In genomic region chr13:79779761-79780160, GRCh38 we compare ENCODE assay signal across 11 cellular contexts.
DNase-seq lines count a peak whose midpoint lies in the region; ATAC-seq and TF ChIP-seq lines count a peak whose summit lies in the region.
"Had no signal": no experiment of that assay in that cellular context is flagged by ENCODE, and none has a peak within 500 bp of the region (broad histone marks: within the 10 kb centered on the region; RNA-seq: fewer than 3 reads in every experiment).

No MANE protein-coding gene starts in this region.

- no peaks in the 10 kb centered on the region for H3K9me2 ChIP-seq in PC-3 (replicated peaks; ENCODE audit: low read length)

- H3K4me1 ChIP-seq in Caco-2 = peaks cover 94% of the 10 kb centered on the region
- peaks cover 21% of the 10 kb centered on the region for H3K4me1 ChIP-seq in PC-3 (ENCODE audit: insufficient read depth, low read length)

- DNase-seq in Caco-2 = peak; percentile 84 to 86
- DNase-seq in PC-3 = peak; percentile 37
- DNase-seq in fibroblast of mammary gland (ENCODE audit: low read depth) = peak; percentile 82
- no peak for DNase-seq in neural crest cell (ENCODE audit: low read depth, low spot score)
- DNase-seq in NCI-H146 (lab: John Stamatoyannopoulos, UW) = no peak
- DNase-seq: activated naive CD4-positive, alpha-beta T cell treated with anti-CD3 and anti-CD28 coated beads, Interleukin-2, amount 10 ng/mL, durations not matched to agents 7 days and 5 days; T1000 had no signal

- H3K4me3 ChIP-seq in Caco-2 (ENCODE audit: low read depth, low read length) (no peak overlapping the region), PC-3 (ENCODE audit: low read length) (no peak overlapping the region), fibroblast of mammary gland (ENCODE audit: control insufficient read depth, low read depth, low read length) (no peak overlapping the region)

- no peak overlapping the region for H3K27ac ChIP-seq in PC-3 (ENCODE audit: low read length)

- H3K9me3 Mint-ChIP-seq in Caco-2 (ENCODE audit: unreplicated experiment) (no peaks in the 10 kb centered on the region), neural crest cell (peaks cover 4% of the 10 kb centered on the region)
- H3K9me3 Mint-ChIP-seq: activated naive CD4-positive, alpha-beta T cell treated with anti-CD3 and anti-CD28 coated beads, Interleukin-2, amount 10 ng/mL, durations not matched to agents 7 days and 5 days; stimulated activated memory B cell treated with anti-CD40 and anti-IgM and Interleukin-4, amounts not matched to agents 10 μg/mL and 1 μg/mL and 100 μg/mL, for 72 hours had no signal

- H3K4me1 Mint-ChIP-seq in Caco-2 (ENCODE audit: low read depth, unreplicated experiment) = peaks cover 61% of the 10 kb centered on the region
- peaks cover 85% of the 10 kb centered on the region for H3K4me1 Mint-ChIP-seq in neural crest cell
- H3K4me1 Mint-ChIP-seq: activated naive CD4-positive, alpha-beta T cell treated with anti-CD3 and anti-CD28 coated beads, Interleukin-2, amount 10 ng/mL, durations not matched to agents 7 days and 5 days; stimulated activated memory B cell treated with anti-CD40 and anti-IgM and Interleukin-4, amounts not matched to agents 10 μg/mL and 1 μg/mL and 100 μg/mL, for 72 hours had no signal

- ATAC-seq in PC-3 (peak; percentile 15; the same call in 1 of the 2 replicates), HG03159 (IDR thresholded peaks at IDR 0.05; ENCODE audit: unreplicated experiment) (no peak), GM18909 (IDR thresholded peaks at IDR 0.05; ENCODE audit: poor library complexity, unreplicated experiment) (no peak), HG03442 (IDR thresholded peaks at IDR 0.05; ENCODE audit: unreplicated experiment) (no peak)
- ATAC-seq: stimulated activated memory B cell treated with anti-CD40 and anti-IgM and Interleukin-4, amounts not matched to agents 10 μg/mL and 1 μg/mL and 100 μg/mL, for 72 hours had no signal

- CTCF ChIA-PET in Caco-2 (lab: Charles Lee) = interaction anchor here (0.7 to 2.1 kb wide), 5 partner anchors 82 to 564 kb away, joined by 3 to 7 read pairs (median 3); no protein-coding TSS in a partner anchor
- CTCF ChIA-PET in PC-3 (lab: Charles Lee) = no interaction called here

- peaks cover 12% of the 10 kb centered on the region for H3K36me3 Mint-ChIP-seq in Caco-2 (ENCODE audit: insufficient read depth, unreplicated experiment)
- H3K36me3 Mint-ChIP-seq in neural crest cell (ENCODE audit: low read depth) = peaks cover 6% of the 10 kb centered on the region
- H3K36me3 Mint-ChIP-seq: activated naive CD4-positive, alpha-beta T cell treated with anti-CD3 and anti-CD28 coated beads, Interleukin-2, amount 10 ng/mL, durations not matched to agents 7 days and 5 days; stimulated activated memory B cell treated with anti-CD40 and anti-IgM and Interleukin-4, amounts not matched to agents 10 μg/mL and 1 μg/mL and 100 μg/mL, for 72 hours had no signal

- H3K27me3 Mint-ChIP-seq in Caco-2 (ENCODE audit: insufficient read depth, unreplicated experiment) (no peaks in the 10 kb centered on the region), neural crest cell (ENCODE audit: low read depth) (no peaks in the 10 kb centered on the region)
- H3K27me3 Mint-ChIP-seq: activated naive CD4-positive, alpha-beta T cell treated with anti-CD3 and anti-CD28 coated beads, Interleukin-2, amount 10 ng/mL, durations not matched to agents 7 days and 5 days; stimulated activated memory B cell treated with anti-CD40 and anti-IgM and Interleukin-4, amounts not matched to agents 10 μg/mL and 1 μg/mL and 100 μg/mL, for 72 hours had no signal

- no peaks in the 10 kb centered on the region for H3F3A ChIP-seq in PC-3 (ENCODE audit: low read length, unreplicated experiment)

- H3K36me3 ChIP-seq in Caco-2 (ENCODE audit: control insufficient read depth, insufficient read depth, low read length) = no peaks in the 10 kb centered on the region
- no peaks in the 10 kb centered on the region for H3K36me3 ChIP-seq in PC-3 (ENCODE audit: low read depth, low read length)

- H3K27ac Mint-ChIP-seq in Caco-2 (ENCODE audit: unreplicated experiment) (peak overlapping the region; percentile 97), neural crest cell (ENCODE audit: unreplicated experiment) (peak overlapping the region; percentile 90)
- H3K27ac Mint-ChIP-seq: activated naive CD4-positive, alpha-beta T cell treated with anti-CD3 and anti-CD28 coated beads, Interleukin-2, amount 10 ng/mL, durations not matched to agents 7 days and 5 days; stimulated activated memory B cell treated with anti-CD40 and anti-IgM and Interleukin-4, amounts not matched to agents 10 μg/mL and 1 μg/mL and 100 μg/mL, for 72 hours had no signal

- BruUV-seq in Caco-2 (replicated peaks; lab: Mats Ljungman, UMichigan) = no TSS peak
- no TSS peak for BruUV-seq in PC-3 (replicated peaks; lab: Mats Ljungman, UMichigan)

- no peak overlapping the region for H3K9ac ChIP-seq in PC-3 (ENCODE audit: low read length)

- TF ChIP-seq CTCF in Caco-2 (IDR thresholded peaks at IDR 0.05; ENCODE audit: insufficient read depth in 1 of 2, low read depth in 1 of 2, low read length in 1 of 2, severe bottlenecking in 1 of 2, unreplicated experiment in 1 of 2) (no peak), PC-3 (conservative IDR thresholded peaks at IDR 0.05; ENCODE audit: low read depth, low read length) (no peak), fibroblast of mammary gland (conservative IDR thresholded peaks at IDR 0.05; ENCODE audit: control insufficient read depth, insufficient read depth, low read depth, low read length) (no peak), neural crest cell (conservative IDR thresholded peaks at IDR 0.05) (no peak)

- POLR2A ChIA-PET in Caco-2 (lab: Charles Lee) = interaction anchor here (0.7 to 1.7 kb wide), 3 partner anchors 13 to 561 kb away, joined by 3 to 8 read pairs (median 4); partner anchors contain the start of gene SPRY2
- POLR2A ChIA-PET in PC-3 (lab: Charles Lee; ENCODE audit: unreplicated experiment) = no interaction called here

- peak overlapping the region; percentile 74 for H3K4me3 Mint-ChIP-seq in Caco-2 (ENCODE audit: unreplicated experiment)
- no peak overlapping the region for H3K4me3 Mint-ChIP-seq in neural crest cell
- H3K4me3 Mint-ChIP-seq: activated naive CD4-positive, alpha-beta T cell treated with anti-CD3 and anti-CD28 coated beads, Interleukin-2, amount 10 ng/mL, durations not matched to agents 7 days and 5 days; stimulated activated memory B cell treated with anti-CD40 and anti-IgM and Interleukin-4, amounts not matched to agents 10 μg/mL and 1 μg/mL and 100 μg/mL, for 72 hours had no signal

- H3K27me3 ChIP-seq in Caco-2 (replicated peaks; ENCODE audit: control insufficient read depth, insufficient read depth, low read length) (no peaks in the 10 kb centered on the region), PC-3 (ENCODE audit: low read length) (no peaks in the 10 kb centered on the region)

- H3K79me2 ChIP-seq in PC-3 (ENCODE audit: low read length) = no peaks in the 10 kb centered on the region

- intact Hi-C loops in Caco-2 (cut with micrococcal nuclease; ENCODE audit: unreplicated experiment) = loop anchor here (1.0 to 5.0 kb wide), 6 partner anchors 31 to 1238 kb away; partner anchors contain the start of gene SPRY2
- intact Hi-C loops in PC-3 (cut with micrococcal nuclease) = loop anchor here (5.0 to 10.0 kb wide), 5 partner anchors 147 to 1235 kb away; no protein-coding TSS in a partner anchor

- H3K4me2 ChIP-seq in PC-3 (ENCODE audit: low read length) = no peak overlapping the region

- H4K20me1 ChIP-seq in PC-3 (ENCODE audit: low read length) = no peaks in the 10 kb centered on the region

- H3K9me3 ChIP-seq in Caco-2 (no peaks in the 10 kb centered on the region), PC-3 (ENCODE audit: low read length) (no peaks in the 10 kb centered on the region)

- H2AFZ ChIP-seq in PC-3 (ENCODE audit: low read length) = peak overlapping the region; percentile 22; the same call in 1 of the 2 replicates

Comparison
In these comparisons a context has a peak if more than half of its experiments do, and no peak if none do; other contexts are left out.
1. DNase-seq: peak in Caco-2 (2 of 2), PC-3 (single experiment) and fibroblast of mammary gland (single experiment); none in neural crest cell (single experiment) and NCI-H146 (single experiment).